10 cellular contexts compared by ENCODE assay signal in the genomic region with DNA sequence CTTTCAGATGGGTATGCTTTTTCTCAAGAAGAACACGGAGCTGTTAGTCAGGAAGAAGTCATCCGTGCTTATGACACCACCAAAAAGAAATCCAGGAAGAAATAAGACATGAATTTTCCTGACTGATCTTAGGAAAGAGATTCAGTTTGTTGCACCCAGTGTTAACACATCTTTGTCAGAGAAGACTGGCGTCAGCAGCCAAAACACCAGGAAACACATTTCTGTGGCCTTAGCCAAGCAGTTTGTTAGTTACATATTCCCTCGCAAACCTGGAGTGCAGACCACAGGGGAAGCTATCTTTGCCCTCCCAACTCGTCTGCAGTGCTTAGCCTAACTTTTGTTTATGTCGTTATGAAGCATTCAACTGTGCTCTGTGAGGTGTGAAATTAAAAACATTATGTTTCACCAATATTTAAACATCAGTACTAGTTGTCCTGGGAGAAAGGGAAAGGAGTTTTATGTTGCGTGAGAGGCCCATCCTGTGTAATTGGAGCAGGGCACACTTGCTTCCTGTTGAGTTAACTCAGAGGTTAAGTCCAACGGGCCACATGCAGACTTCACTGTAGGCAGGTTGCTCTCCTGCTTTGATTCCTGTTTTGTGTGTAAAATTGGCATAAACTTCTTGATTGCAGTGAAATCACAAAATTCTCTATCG. TPM values are rescaled to one million over a fixed set of nuclear protein-coding genes. Genes with fewer than 3 reads are reported as not detected.
DNase-seq lines count a peak whose midpoint lies in the region; ATAC-seq and TF ChIP-seq lines count a peak whose summit lies in the region.
"Had no signal": no experiment of that assay in that cellular context is flagged by ENCODE, and none has a peak within 500 bp of the region (broad histone marks: within the 10 kb centered on the region; RNA-seq: fewer than 3 reads in every experiment).

No MANE protein-coding gene starts in this region.

- H3K27ac ChIP-seq in SJSA1 (peak overlapping the region; percentile 87), smooth muscle cell (ENCODE audit: low read depth) (peak overlapping the region; percentile 17)
- H3K27ac ChIP-seq: uterus had no signal

- H3K36me3 ChIP-seq in SJSA1 (no peaks in the 10 kb centered on the region), smooth muscle cell (ENCODE audit: low read depth) (no peaks in the 10 kb centered on the region)
- H3K36me3 ChIP-seq: uterus had no signal

- no peaks in the 10 kb centered on the region for H3K79me2 ChIP-seq in smooth muscle cell (ENCODE audit: low read depth)

- H3K4me2 ChIP-seq in smooth muscle cell, result peak overlapping the region; percentile 7

- H2AFZ ChIP-seq in smooth muscle cell (ENCODE audit: low read depth), result peak overlapping the region; percentile 5

- 43% methylated on average over 9 of the region's 9 CpGs for WGBS in smooth muscle cell (ENCODE audit: low lambda C conversion rate)

- no peak overlapping the region for H3K4me3 Mint-ChIP-seq in mesothelial cell of epicardium

- no peaks in the 10 kb centered on the region for H3K27me3 Mint-ChIP-seq in mesothelial cell of epicardium (ENCODE audit: low read depth)

- DNase-seq in GM04503 (ENCODE audit: low read depth) (peak; percentile 4), SJSA1 (ENCODE audit: low read depth in 1 of 2, low spot score in 2 of 2) (peak; percentile 64 to 80), fibroblast of the aortic adventitia (ENCODE audit: low read depth) (peak; percentile 35), smooth muscle cell (lab: John Stamatoyannopoulos, UW; ENCODE audit: unreplicated experiment) (no peak), mesothelial cell of epicardium (ENCODE audit: low spot score in 2 of 2, unreplicated experiment in 2 of 2) (no peak)
- DNase-seq: effector CD8-positive, alpha-beta T cell; islet precursor cell; uterus had no signal

- no peaks in the 10 kb centered on the region for H4K20me1 ChIP-seq in smooth muscle cell (ENCODE audit: low read depth)

- peaks cover 8% of the 10 kb centered on the region for H3K36me3 Mint-ChIP-seq in mesothelial cell of epicardium

- no peak for ATAC-seq in HG03442 (IDR thresholded peaks at IDR 0.05; ENCODE audit: unreplicated experiment)
- no peak for ATAC-seq in HG03439 (IDR thresholded peaks at IDR 0.05; ENCODE audit: unreplicated experiment)

- H3K9me3 ChIP-seq in SJSA1 (replicated peaks) (no peaks in the 10 kb centered on the region), smooth muscle cell (replicated peaks; ENCODE audit: low read depth) (no peaks in the 10 kb centered on the region)
- H3K9me3 ChIP-seq: uterus had no signal

- peaks cover 5% of the 10 kb centered on the region for H3F3A ChIP-seq in smooth muscle cell (ENCODE audit: low read depth)

- H3K9me3 Mint-ChIP-seq in mesothelial cell of epicardium, result no peaks in the 10 kb centered on the region

- H3K4me1 ChIP-seq in SJSA1 (replicated peaks) (peaks cover 50% of the 10 kb centered on the region), smooth muscle cell (ENCODE audit: low read depth) (peaks cover 7% of the 10 kb centered on the region)
- H3K4me1 ChIP-seq: uterus had no signal

- peak overlapping the region; percentile 9 for H3K9ac ChIP-seq in smooth muscle cell (ENCODE audit: low read depth)

- no peak overlapping the region for H3K27ac Mint-ChIP-seq in mesothelial cell of epicardium

- peaks cover 68% of the 10 kb centered on the region for H3K4me1 Mint-ChIP-seq in mesothelial cell of epicardium

- H3K27me3 ChIP-seq in SJSA1 (replicated peaks), result no peaks in the 10 kb centered on the region
- H3K27me3 ChIP-seq in smooth muscle cell (ENCODE audit: low read depth), result no peaks in the 10 kb centered on the region
- H3K27me3 ChIP-seq: uterus had no signal

- H3K4me3 ChIP-seq in SJSA1 (no peak overlapping the region), fibroblast of the aortic adventitia (ENCODE audit: low read depth, low read length) (no peak overlapping the region), smooth muscle cell (no peak overlapping the region)
- H3K4me3 ChIP-seq: uterus had no signal

- TF ChIP-seq CTCF in fibroblast of the aortic adventitia (IDR thresholded peaks at IDR 0.05; ENCODE audit: insufficient read depth, low read length) (no peak), smooth muscle cell (IDR thresholded peaks at IDR 0.05; ENCODE audit: borderline replicate concordance, insufficient read depth, poor library complexity, severe bottlenecking) (no peak), mesothelial cell of epicardium (IDR thresholded peaks at IDR 0.05; ENCODE audit: unreplicated experiment) (no peak)

RNA-seq across cellular contexts. Expression of gene SHISA2, which starts 31.8 kb away (rescaled TPM):
- total RNA-seq in SJSA1 (2014; rRNA removed; shearing (Covaris generic)), result 1.3 and 2.6 TPM in 2 replicates
- total RNA-seq in fibroblast of the aortic adventitia (ENCODE audit: low replicate concordance) (0.08 and 0.90 TPM in 2 replicates), smooth muscle cell (0.81 and 0.99 TPM in 2 replicates), mesothelial cell of epicardium (4.5 to 4.9 TPM (median 4.7 TPM) in 3 replicates)
- polyA plus RNA-seq in smooth muscle cell, result 0.14 and 0.63 TPM in 2 replicates

Comparison
In these comparisons a context has a peak if more than half of its experiments do, and no peak if none do; other contexts are left out.
1. DNase-seq: peak in GM04503 (single experiment), SJSA1 (2 of 2) and fibroblast of the aortic adventitia (single experiment); none in smooth muscle cell (single experiment) and mesothelial cell of epicardium (0 of 2).